In the genomic region with DNA sequence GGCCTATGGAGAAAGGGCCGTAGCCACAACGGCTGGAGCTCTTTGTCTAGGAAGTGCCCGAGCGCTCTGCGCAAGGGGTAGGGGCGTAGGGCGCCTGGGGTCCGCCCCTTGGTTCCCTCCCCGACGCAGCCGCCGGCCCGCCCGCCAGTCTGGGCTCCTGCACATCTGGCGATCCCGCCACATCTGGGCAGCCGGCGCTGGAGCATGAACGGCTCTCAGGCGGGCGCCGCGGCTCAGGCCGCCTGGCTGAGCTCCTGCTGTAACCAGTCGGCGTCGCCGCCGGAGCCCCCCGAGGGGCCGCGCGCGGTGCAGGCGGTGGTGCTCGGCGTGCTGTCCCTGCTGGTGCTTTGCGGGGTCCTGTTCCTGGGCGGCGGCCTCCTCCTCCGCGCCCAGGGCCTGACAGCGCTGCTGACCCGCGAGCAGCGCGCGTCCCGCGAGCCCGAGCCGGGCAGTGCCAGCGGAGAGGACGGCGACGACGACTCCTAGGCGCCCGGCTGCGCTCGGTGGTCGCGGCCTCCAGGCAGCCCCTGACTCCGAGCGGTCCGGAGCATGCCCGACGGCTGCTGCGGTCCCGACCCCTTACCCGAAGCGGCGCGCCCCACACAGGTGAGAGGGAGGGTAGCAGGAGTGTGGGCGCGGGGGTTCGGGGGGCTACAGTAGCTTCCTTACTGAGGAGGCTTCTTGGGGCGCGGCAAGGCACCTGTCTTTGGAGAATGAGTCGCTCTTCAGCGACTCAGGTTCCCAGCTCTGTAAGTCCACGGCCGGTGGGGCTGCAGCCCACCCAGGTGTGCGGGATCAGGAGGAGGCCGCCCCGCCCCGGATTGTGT, we compare ENCODE assay signal across 14 cellular contexts. TPM values are rescaled to one million over a fixed set of nuclear protein-coding genes. Genes with fewer than 3 reads are reported as not detected.
DNase-seq lines count a peak whose midpoint lies in the region; ATAC-seq and TF ChIP-seq lines count a peak whose summit lies in the region.
"Had no signal": no experiment of that assay in that cellular context is flagged by ENCODE, and none has a peak within 500 bp of the region (broad histone marks: within the 10 kb centered on the region; RNA-seq: fewer than 3 reads in every experiment).

TSS of gene SMIM41 (plus strand) at position 129 of the 827 bp plus-strand sequence. CDS start at position 205, 76 bp downstream.

- no peaks in the 10 kb centered on the region for H3K79me2 ChIP-seq in H9 (ENCODE audit: insufficient read depth, low read length)

- H3K4me3 Mint-ChIP-seq in H9: no peak within 1 kb of the TSS
- H3K4me3 Mint-ChIP-seq in stimulated activated effector memory CD8-positive, alpha-beta T cell treated with anti-CD3 and anti-CD28 coated beads, Interleukin-12 subunit alpha, Interleukin-12 subunit beta, amount 100 ng/mL, for 72 hours: no peak within 1 kb of the TSS
- no peak within 1 kb of the TSS for H3K4me3 Mint-ChIP-seq in activated CD8-positive, alpha-beta T cell treated with anti-CD3 and anti-CD28 coated beads for 36 hours

- no peaks in the 10 kb centered on the region for H4K20me1 ChIP-seq in H9 (ENCODE audit: control insufficient read depth, insufficient read depth, insufficient read length)

- H2AK5ac ChIP-seq in H9 (ENCODE audit: insufficient read length, low read length): no peak within 1 kb of the TSS

- no peaks in the 10 kb centered on the region for H3K79me1 ChIP-seq in H9 (ENCODE audit: insufficient read depth, low read depth, low read length, poor library complexity, severe bottlenecking)

- no peaks in the 10 kb centered on the region for H3K27me3 Mint-ChIP-seq in H9 (ENCODE audit: low read depth)
- H3K27me3 Mint-ChIP-seq in activated CD8-positive, alpha-beta T cell treated with anti-CD3 and anti-CD28 coated beads for 36 hours: no peaks in the 10 kb centered on the region

- H3K4me1 ChIP-seq in H9 (ENCODE audit: insufficient read depth, low read length): no peaks in the 10 kb centered on the region; the same call in 1 of the 2 replicates
- H3K4me1 ChIP-seq in left lung: peaks cover 29 to 31% of the 10 kb centered on the region in 2 donors
- H3K4me1 ChIP-seq: HAP-1 had no signal

- H3K18ac ChIP-seq in H9 (ENCODE audit: insufficient read length, low read depth, low read length): no peak within 1 kb of the TSS

- no peak within 1 kb of the TSS for H3K4me2 ChIP-seq in H9 (ENCODE audit: insufficient read depth, insufficient read length, low read length)

- peak; percentile 64 for DNase-seq in H9
- DNase-seq in ecto neural progenitor cell (ENCODE audit: low spot score): peak; percentile 59
- no peak for DNase-seq in left lung
- no peak for DNase-seq in stimulated activated effector memory CD8-positive, alpha-beta T cell treated with anti-CD3 and anti-CD28 coated beads, Interleukin-12 subunit alpha, Interleukin-12 subunit beta, amount 100 ng/mL, for 72 hours (ENCODE audit: low spot score in 2 of 2)
- no peak for DNase-seq in activated T-cell treated with anti-CD3 and anti-CD28 coated beads, Interleukin-2, amount 50 U/mL, for 1 hour
- DNase-seq in activated CD8-positive, alpha-beta T cell treated with anti-CD3 and anti-CD28 coated beads for 36 hours: no peak
- DNase-seq: activated naive CD4-positive, alpha-beta T cell treated with anti-CD3 and anti-CD28 coated beads, Interleukin-2, amount 50 U/mL, for 16 hours; central memory CD4-positive, alpha-beta T cell; NK-92 treated with Interleukin-12 subunit alpha and Interleukin-12 subunit beta, amount 100 ng/mL, for 24 hours had no signal

- no peak within 1 kb of the TSS for H3K56ac ChIP-seq in H9 (ENCODE audit: insufficient read length, low read depth, low read length)

- H3K27ac Mint-ChIP-seq in H9: peak within 1 kb of the TSS; percentile 21 to 89 (median 57); a peak in 2 of 7 replicates
- peak within 1 kb of the TSS; percentile 32 for H3K27ac Mint-ChIP-seq in stimulated activated effector memory CD8-positive, alpha-beta T cell treated with anti-CD3 and anti-CD28 coated beads, Interleukin-12 subunit alpha, Interleukin-12 subunit beta, amount 100 ng/mL, for 72 hours
- no peak within 1 kb of the TSS for H3K27ac Mint-ChIP-seq in activated CD8-positive, alpha-beta T cell treated with anti-CD3 and anti-CD28 coated beads for 36 hours

- H3K9me3 ChIP-seq in H9 (ENCODE audit: control insufficient read depth, low read depth, low read length) (no peaks in the 10 kb centered on the region), left lung (no peaks in the 10 kb centered on the region)
- H3K9me3 ChIP-seq: HAP-1 had no signal

- H2BK5ac ChIP-seq in H9 (ENCODE audit: insufficient read length, low read length): no peak within 1 kb of the TSS

- H3K4me3 ChIP-seq in left lung: peak within 1 kb of the TSS; percentile 9 to 28
- H3K4me3 ChIP-seq: HAP-1, SK-N-MC had no signal

- CTCF ChIA-PET in activated CD8-positive, alpha-beta T cell treated with anti-CD3 and anti-CD28 coated beads for 36 hours (lab: Charles Lee): interaction anchor here (0.7 to 12.8 kb wide), 2 partner anchors 9 to 54 kb away, joined by 3 to 394 read pairs; no protein-coding TSS in a partner anchor

- no peak for TF ChIP-seq CTCF in H9 (conservative IDR thresholded peaks at IDR 0.05)
- TF ChIP-seq CTCF in left lung (IDR thresholded peaks at IDR 0.05): no peak
- TF ChIP-seq CTCF in activated CD8-positive, alpha-beta T cell treated with anti-CD3 and anti-CD28 coated beads for 36 hours (IDR thresholded peaks at IDR 0.05): no peak

- WGBS in H9 (ENCODE audit: extremely low coverage, insufficient read length, low lambda C conversion rate): no CpG with 5 or more reads among the region's 87 CpGs

- intact Hi-C loops in left lung (cut with DNase I): no loop called here
- intact Hi-C loops in activated CD8-positive, alpha-beta T cell treated with anti-CD3 and anti-CD28 coated beads for 36 hours (cut with micrococcal nuclease): no loop called here

- H3K4me1 Mint-ChIP-seq in H9: peaks cover 13 to 26% of the 10 kb centered on the region in 2 experiments
- peaks cover 14% of the 10 kb centered on the region for H3K4me1 Mint-ChIP-seq in stimulated activated effector memory CD8-positive, alpha-beta T cell treated with anti-CD3 and anti-CD28 coated beads, Interleukin-12 subunit alpha, Interleukin-12 subunit beta, amount 100 ng/mL, for 72 hours
- peaks cover 10% of the 10 kb centered on the region for H3K4me1 Mint-ChIP-seq in activated CD8-positive, alpha-beta T cell treated with anti-CD3 and anti-CD28 coated beads for 36 hours (ENCODE audit: low read depth)

- H3K36me3 ChIP-seq in left lung: peaks cover 0 to 54% of the 10 kb centered on the region in 2 donors

- H3K9me3 Mint-ChIP-seq in H9: no peaks in the 10 kb centered on the region
- H3K9me3 Mint-ChIP-seq in stimulated activated effector memory CD8-positive, alpha-beta T cell treated with anti-CD3 and anti-CD28 coated beads, Interleukin-12 subunit alpha, Interleukin-12 subunit beta, amount 100 ng/mL, for 72 hours: no peaks in the 10 kb centered on the region
- H3K9me3 Mint-ChIP-seq in activated CD8-positive, alpha-beta T cell treated with anti-CD3 and anti-CD28 coated beads for 36 hours: no peaks in the 10 kb centered on the region

- no peak within 1 kb of the TSS for H2BK120ac ChIP-seq in H9 (ENCODE audit: low read depth, low read length, poor library complexity, severe bottlenecking)

- no peak within 1 kb of the TSS; the same call in 1 of the 2 replicates for H3K14ac ChIP-seq in H9 (ENCODE audit: insufficient read depth, low read length)

- no peak within 1 kb of the TSS for H2AFZ ChIP-seq in H9 (ENCODE audit: low read length)

- no peak within 1 kb of the TSS for H2BK12ac ChIP-seq in H9 (ENCODE audit: insufficient read length, low read depth, low read length)

- peaks cover 21 to 43% (median 30%) of the 10 kb centered on the region in 3 experiments; a peak in 6 of 7 replicates for H3K36me3 Mint-ChIP-seq in H9 (ENCODE audit: insufficient read depth in 1 of 3, low read depth in 3 of 3)
- peaks cover 32% of the 10 kb centered on the region for H3K36me3 Mint-ChIP-seq in stimulated activated effector memory CD8-positive, alpha-beta T cell treated with anti-CD3 and anti-CD28 coated beads, Interleukin-12 subunit alpha, Interleukin-12 subunit beta, amount 100 ng/mL, for 72 hours
- H3K36me3 Mint-ChIP-seq in activated CD8-positive, alpha-beta T cell treated with anti-CD3 and anti-CD28 coated beads for 36 hours (ENCODE audit: low read depth): peaks cover 21% of the 10 kb centered on the region

- H4K8ac ChIP-seq in H9 (replicated peaks; ENCODE audit: insufficient read length, low read depth, low read length): no peak within 1 kb of the TSS

- H3K27me3 ChIP-seq in H9 (ENCODE audit: insufficient read depth, low read length) (no peaks in the 10 kb centered on the region), left lung (no peaks in the 10 kb centered on the region)

- POLR2A ChIA-PET in activated CD8-positive, alpha-beta T cell treated with anti-CD3 and anti-CD28 coated beads for 36 hours (lab: Charles Lee): interaction anchor here (1.8 to 2.0 kb wide), 2 partner anchors 11 to 47 kb away, joined by 4 to 7 read pairs; partner anchors contain the start of gene ATG101

- H3K23ac ChIP-seq in H9 (ENCODE audit: insufficient read length, low read depth, low read length): no peak within 1 kb of the TSS

- no peak within 1 kb of the TSS for H3T11ph ChIP-seq in H9 (ENCODE audit: low read length)

- ATAC-seq in left lung: no peak
- no peak for ATAC-seq in stimulated activated effector memory CD8-positive, alpha-beta T cell treated with anti-CD3 and anti-CD28 coated beads, Interleukin-12 subunit alpha, Interleukin-12 subunit beta, amount 100 ng/mL, for 72 hours
- ATAC-seq in activated CD8-positive, alpha-beta T cell treated with anti-CD3 and anti-CD28 coated beads for 36 hours: no peak
- ATAC-seq in GM19328 (IDR thresholded peaks at IDR 0.05; ENCODE audit: unreplicated experiment): no peak
- no peak for ATAC-seq in GM21367 (IDR thresholded peaks at IDR 0.05; ENCODE audit: unreplicated experiment)

- no peak within 1 kb of the TSS for H3K9ac ChIP-seq in H9 (ENCODE audit: extremely low read depth, insufficient read length, low read length)

- no peak within 1 kb of the TSS for H4K91ac ChIP-seq in H9 (ENCODE audit: insufficient read length, low read depth, low read length)

- H4K5ac ChIP-seq in H9 (ENCODE audit: insufficient read length, low read depth, low read length): no peak within 1 kb of the TSS

- H3K23me2 ChIP-seq in H9 (ENCODE audit: insufficient read length, low read depth, low read length, poor library complexity, severe bottlenecking): no peaks in the 10 kb centered on the region

- H3K4ac ChIP-seq in H9 (ENCODE audit: low read depth, low read length): no peak within 1 kb of the TSS

- no peak within 1 kb of the TSS for H2BK20ac ChIP-seq in H9 (ENCODE audit: low read depth, low read length, poor library complexity, severe bottlenecking)

- no peak within 1 kb of the TSS for H2BK15ac ChIP-seq in H9 (ENCODE audit: low read depth, low read length)

- H3K27ac ChIP-seq in H9 (ENCODE audit: insufficient read length, low read depth, low read length) (no peak within 1 kb of the TSS), left lung (peak within 1 kb of the TSS; percentile 1 to 33)
- H3K27ac ChIP-seq: SK-N-MC had no signal

RNA-seq across cellular contexts. Expression of gene SMIM41, which starts in this region (rescaled TPM):
- total RNA-seq in H9 (2021): not detected in 2 replicates
- 1 to 10 TPM in 1 of 2 donors, under 1 TPM in 1; 0.47 to 4.5 TPM for total RNA-seq in left lung
- total RNA-seq in activated CD8-positive, alpha-beta T cell treated with anti-CD3 and anti-CD28 coated beads for 36 hours: not detected
- total RNA-seq: osteocyte had no signal

Comparison
In these comparisons a context has a peak if more than half of its experiments do, and no peak if none do; other contexts are left out.
1. Peak in DNase-seq in H9; RNA of the gene not detected or under 1 TPM.